10 cellular contexts compared by ENCODE assay signal in the genomic region with DNA sequence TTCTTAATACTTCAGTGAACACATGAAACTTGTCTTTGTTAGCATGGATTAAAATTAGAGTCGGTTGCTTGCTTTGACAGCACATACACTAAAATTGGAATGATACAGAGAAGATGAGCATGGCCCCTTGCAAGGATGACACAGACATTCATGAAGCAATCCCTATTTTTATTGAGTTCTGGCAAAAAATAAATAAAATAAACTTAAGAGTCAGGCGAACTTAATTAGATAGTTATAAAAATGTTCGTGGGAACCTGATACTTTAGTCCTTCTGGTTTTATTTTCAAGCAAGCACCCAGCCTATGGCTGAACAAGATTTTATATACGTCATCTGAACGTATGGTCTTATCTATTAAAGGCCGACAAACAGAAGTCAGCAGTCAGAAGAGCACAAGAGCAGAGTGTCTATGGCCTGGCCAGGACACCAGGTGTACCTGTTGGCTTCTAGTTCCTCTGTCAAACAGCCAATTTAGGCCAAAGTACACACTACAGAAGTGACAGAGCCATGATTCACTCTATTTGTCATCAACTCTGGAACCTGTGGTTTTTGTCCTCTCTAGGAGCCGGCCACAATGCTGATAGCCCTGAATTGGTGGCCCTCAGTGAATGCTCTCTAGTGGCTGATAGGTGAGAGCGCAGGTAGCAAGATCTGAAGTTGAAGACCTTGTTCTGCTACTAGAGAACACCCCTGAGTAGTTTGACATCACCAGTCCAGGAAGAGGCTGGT.
DNase-seq lines count a peak whose midpoint lies in the region; ATAC-seq and TF ChIP-seq lines count a peak whose summit lies in the region.
"Had no signal": no experiment of that assay in that cellular context is flagged by ENCODE, and none has a peak within 500 bp of the region (broad histone marks: within the 10 kb centered on the region; RNA-seq: fewer than 3 reads in every experiment).

No MANE protein-coding gene starts in this region.

- H3K27ac Mint-ChIP-seq in endodermal cell = no peak overlapping the region

- 79 to 82% methylated on average over 8 of the region's 8 CpGs for WGBS in endodermal cell (ENCODE audit: insufficient coverage in 1 of 2, insufficient read length in 1 of 2), 2 experiments
- 74 to 85% (median 78%) methylated on average over 8 of the region's 8 CpGs for WGBS in ovary, 3 donors

- no peak overlapping the region for H3K9ac ChIP-seq in endodermal cell (ENCODE audit: extremely low read depth, low read length, poor library complexity, severe bottlenecking)

- no peaks in the 10 kb centered on the region for H3K9me3 Mint-ChIP-seq in endodermal cell

- peak; percentile 61 for TF ChIP-seq CTCF in endodermal cell (conservative IDR thresholded peaks at IDR 0.05)
- TF ChIP-seq CTCF in ovary (IDR thresholded peaks at IDR 0.05) = no peak

- no peak overlapping the region for H3K4me3 ChIP-seq in endodermal cell (ENCODE audit: low read length)
- no peak overlapping the region for H3K4me3 ChIP-seq in ovary

- H3K9me3 ChIP-seq in endodermal cell (ENCODE audit: control insufficient read depth, low read length) (no peaks in the 10 kb centered on the region), ovary (no peaks in the 10 kb centered on the region)

- ATAC-seq in GM18909 (IDR thresholded peaks at IDR 0.05; ENCODE audit: poor library complexity, unreplicated experiment) (no peak), GM21825 (IDR thresholded peaks at IDR 0.05; ENCODE audit: unreplicated experiment) (no peak)

- H3K36me3 Mint-ChIP-seq in endodermal cell (ENCODE audit: low read depth) = peaks cover 59% of the 10 kb centered on the region

- H3K4me1 Mint-ChIP-seq in endodermal cell = no peaks in the 10 kb centered on the region

- intact Hi-C loops in ovary (cut with DNase I) = no loop called here

- no peaks in the 10 kb centered on the region for H3K27me3 Mint-ChIP-seq in endodermal cell (ENCODE audit: insufficient read depth)

- H3K27me3 ChIP-seq in endodermal cell (ENCODE audit: control insufficient read depth, insufficient read depth, low read length, poor library complexity, severe bottlenecking) (no peaks in the 10 kb centered on the region), ovary (no peaks in the 10 kb centered on the region)

- DNase-seq in DMS79 (lab: John Stamatoyannopoulos, UW) = peak; percentile 2
- no peak for DNase-seq in DMS79 treated with DMSO at 0.1 percent for 48 hours (lab: John Stamatoyannopoulos, UW)
- DNase-seq in NCI-H69 (lab: John Stamatoyannopoulos, UW) = peak; percentile 75
- DNase-seq in endodermal cell = peak; percentile 66
- DNase-seq in renal cortical epithelial cell (ENCODE audit: low read depth) = peak; percentile 78
- DNase-seq in ovary = no peak
- DNase-seq: 8988T, aorta had no signal

- TF ChIP-seq EP300 in ovary (IDR thresholded peaks at IDR 0.05) = no peak

- no peaks in the 10 kb centered on the region for H3K4me1 ChIP-seq in endodermal cell (ENCODE audit: control insufficient read depth, insufficient read depth, low read length)
- no peaks in the 10 kb centered on the region for H3K4me1 ChIP-seq in ovary (ENCODE audit: insufficient read depth)

- no peak overlapping the region for H3K4me3 Mint-ChIP-seq in endodermal cell

- H3K36me3 ChIP-seq in endodermal cell (ENCODE audit: control insufficient read depth, insufficient read depth, low read length) (peaks cover 54% of the 10 kb centered on the region), ovary (no peaks in the 10 kb centered on the region)

- no peak for TF ChIP-seq POLR2A in ovary (IDR thresholded peaks at IDR 0.05)

- H3K27ac ChIP-seq in endodermal cell (ENCODE audit: low read depth, low read length) = no peak overlapping the region
- H3K27ac ChIP-seq in ovary = no peak overlapping the region

Comparison
In these comparisons a context has a peak if more than half of its experiments do, and no peak if none do; other contexts are left out.
1. DNase-seq: peak in DMS79 (single experiment), NCI-H69 (single experiment), endodermal cell (single experiment) and renal cortical epithelial cell (single experiment); none in DMS79 treated with DMSO at 0.1 percent for 48 hours (single experiment) and ovary (0 of 5).